ENCODE assay signal across 8 cellular contexts in the genomic region with DNA sequence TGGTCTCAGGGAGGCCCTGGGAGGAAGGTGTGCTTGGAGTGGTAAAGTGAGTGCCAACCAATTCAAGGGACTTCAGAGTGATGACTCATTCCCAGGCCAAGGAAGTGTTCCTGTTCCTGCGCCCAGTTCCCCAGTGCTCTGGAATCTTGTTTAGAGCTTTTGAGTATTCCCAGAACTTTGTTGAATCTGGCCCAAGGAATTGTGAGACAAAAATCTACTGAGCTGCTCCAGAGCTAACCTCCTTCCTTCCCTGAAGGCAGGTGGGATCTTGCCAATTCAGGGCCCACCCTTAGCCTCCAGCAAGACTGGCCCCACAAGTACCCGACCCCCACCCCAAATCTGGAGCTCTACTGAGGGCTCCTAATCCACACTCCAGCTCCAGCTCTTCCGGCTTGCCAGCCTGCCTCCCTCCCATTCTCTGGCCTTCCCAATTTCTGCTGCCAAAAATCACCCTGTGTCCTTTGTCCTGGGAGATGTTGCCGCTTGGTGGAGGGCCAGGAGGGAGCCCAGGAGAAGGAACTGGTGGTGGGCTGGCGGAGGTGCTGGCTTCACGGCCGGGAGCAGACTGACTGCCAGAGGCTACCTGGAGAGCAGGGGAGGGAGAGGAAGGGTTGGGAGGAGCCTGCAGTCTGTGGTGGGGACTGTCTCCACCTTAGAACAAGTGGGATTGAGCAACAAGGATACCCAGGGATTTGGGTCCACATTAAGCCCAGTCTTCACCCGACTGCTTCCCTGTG. TPM values are rescaled to one million over a fixed set of nuclear protein-coding genes. Genes with fewer than 3 reads are reported as not detected.
DNase-seq lines count a peak whose midpoint lies in the region.

No MANE protein-coding gene starts in this region.

- intact Hi-C loops in dendritic cell treated with granulocyte-macrophage colony-stimulating factor and Interleukin-4, amounts not matched to agents 40 ng/mL and 50 ng/mL, for 4 days (cut with micrococcal nuclease) = loop anchor here (2.0 kb wide), 1 partner anchor 13 kb away; no protein-coding TSS in a partner anchor

- H3K9me3 ChIP-seq in effector memory CD4-positive, alpha-beta T cell (ENCODE audit: control insufficient read depth, low read length) = no peaks in the 10 kb centered on the region

- H3K4me3 Mint-ChIP-seq in dendritic cell treated with granulocyte-macrophage colony-stimulating factor and Interleukin-4, amounts not matched to agents 40 ng/mL and 50 ng/mL, for 4 days = no peak overlapping the region

- H3K4me1 ChIP-seq in effector memory CD4-positive, alpha-beta T cell (ENCODE audit: control insufficient read depth, insufficient read depth, low read length, poor library complexity, severe bottlenecking) = peaks cover 23% of the 10 kb centered on the region

- H3K27ac Mint-ChIP-seq in dendritic cell treated with granulocyte-macrophage colony-stimulating factor and Interleukin-4, amounts not matched to agents 40 ng/mL and 50 ng/mL, for 4 days = peak overlapping the region; percentile 20

- H3K27me3 Mint-ChIP-seq in dendritic cell treated with granulocyte-macrophage colony-stimulating factor and Interleukin-4, amounts not matched to agents 40 ng/mL and 50 ng/mL, for 4 days = peaks cover 51% of the 10 kb centered on the region

- DNase-seq in G401 (ENCODE audit: low spot score) = peak; percentile 94
- peak; percentile 76 for DNase-seq in NCI-H69 (lab: John Stamatoyannopoulos, UW)
- peak; percentile 89 for DNase-seq in stromal cell of bone marrow (ENCODE audit: low read depth)
- no peak for DNase-seq in NCI-H526 treated with DMSO at 0.1 percent for 48 hours (lab: John Stamatoyannopoulos, UW)
- DNase-seq in activated CD4-positive, CD25-positive, alpha-beta regulatory T cell treated with anti-CD3 and anti-CD28 coated beads, Interleukin-2, amount 50 U/mL, for 72 hours = no peak
- DNase-seq in effector memory CD4-positive, alpha-beta T cell = no peak

- no peaks in the 10 kb centered on the region for H3K9me3 Mint-ChIP-seq in dendritic cell treated with granulocyte-macrophage colony-stimulating factor and Interleukin-4, amounts not matched to agents 40 ng/mL and 50 ng/mL, for 4 days

- peaks cover 13% of the 10 kb centered on the region for H3K36me3 Mint-ChIP-seq in dendritic cell treated with granulocyte-macrophage colony-stimulating factor and Interleukin-4, amounts not matched to agents 40 ng/mL and 50 ng/mL, for 4 days (ENCODE audit: low read depth)

- H3K27ac ChIP-seq in layer of hippocampus (ENCODE audit: low read depth, low read length) = peak overlapping the region; percentile 88
- no peak overlapping the region for H3K27ac ChIP-seq in effector memory CD4-positive, alpha-beta T cell (ENCODE audit: insufficient read depth, low read length, poor library complexity, severe bottlenecking)

- no peak overlapping the region for H3K4me3 ChIP-seq in effector memory CD4-positive, alpha-beta T cell (ENCODE audit: insufficient read depth, low read depth, low read length, poor library complexity, severe bottlenecking)

- H3K36me3 ChIP-seq in effector memory CD4-positive, alpha-beta T cell (ENCODE audit: control insufficient read depth, insufficient read depth, low read length) = peaks cover 22% of the 10 kb centered on the region

- no peaks in the 10 kb centered on the region for H3K27me3 ChIP-seq in layer of hippocampus (ENCODE audit: control insufficient read depth, insufficient read depth, low read length)
- H3K27me3 ChIP-seq in effector memory CD4-positive, alpha-beta T cell (replicated peaks; ENCODE audit: control insufficient read depth, insufficient read depth, low read length, poor library complexity, severe bottlenecking) = no peaks in the 10 kb centered on the region

- peaks cover 85% of the 10 kb centered on the region for H3K4me1 Mint-ChIP-seq in dendritic cell treated with granulocyte-macrophage colony-stimulating factor and Interleukin-4, amounts not matched to agents 40 ng/mL and 50 ng/mL, for 4 days (ENCODE audit: low read depth)

- in situ Hi-C loops in G401 (cut with HindIII; ENCODE audit: low sequenced_read_pairs) = no loop called here

RNA-seq across cellular contexts. Expression of a gene that starts 2.0 kb away (rescaled TPM):
- 2.2 and 6.2 TPM in 2 replicates for total RNA-seq in G401 (2014; rRNA removed; shearing (Covaris generic))

RNA-seq across cellular contexts. Expression of a gene that starts 11.3 kb away (rescaled TPM):
- 3.3 and 13.2 TPM in 2 replicates for total RNA-seq in G401 (2014; rRNA removed; shearing (Covaris generic))

RNA-seq across cellular contexts. Expression of a gene that starts 17.9 kb away (rescaled TPM):
- not detected in 2 replicates for total RNA-seq in G401 (2014; rRNA removed; shearing (Covaris generic))

RNA-seq across cellular contexts. Expression of a gene that starts 18.1 kb away (rescaled TPM):
- total RNA-seq in G401 (2014; rRNA removed; shearing (Covaris generic)) = 88.1 and 132 TPM in 2 replicates

RNA-seq across cellular contexts. Expression of a gene that starts 21.1 kb away (rescaled TPM):
- 7.0 and 16.1 TPM in 2 replicates for total RNA-seq in G401 (2014; rRNA removed; shearing (Covaris generic))

Comparison
In these comparisons a context has a peak if more than half of its experiments do, and no peak if none do; other contexts are left out.
1. DNase-seq: peak in G401 (single experiment), NCI-H69 (single experiment) and stromal cell of bone marrow (single experiment); none in NCI-H526 treated with DMSO at 0.1 percent for 48 hours (single experiment), activated CD4-positive, CD25-positive, alpha-beta regulatory T cell treated with anti-CD3 and anti-CD28 coated beads, Interleukin-2, amount 50 U/mL, for 72 hours (single experiment) and effector memory CD4-positive, alpha-beta T cell (0 of 3).